In genomic region chr3:190081387-190081786, GRCh38 we compare ENCODE assay signal across 23 cellular contexts. TPM values are rescaled to one million over a fixed set of nuclear protein-coding genes. Genes with fewer than 3 reads are reported as not detected.
A peak's percentile ranks its signal among the peaks of the same experiment; 100 is the strongest.
DNase-seq lines count a peak whose midpoint lies in the region; ATAC-seq and TF ChIP-seq lines count a peak whose summit lies in the region.
"Had no signal": no experiment of that assay in that cellular context is flagged by ENCODE, and none has a peak within 500 bp of the region (broad histone marks: within the 10 kb centered on the region; RNA-seq: fewer than 3 reads in every experiment).

No MANE protein-coding gene starts in this region.

- H3K9me3 ChIP-seq in neural progenitor cell (ENCODE audit: low read depth): no peaks in the 10 kb centered on the region
- H3K9me3 ChIP-seq: right lobe of liver had no signal

- no peaks in the 10 kb centered on the region for H3K27me3 Mint-ChIP-seq in chondrocyte (ENCODE audit: low read depth)
- H3K27me3 Mint-ChIP-seq in neural progenitor cell (ENCODE audit: insufficient read depth, low read depth): no peaks in the 10 kb centered on the region
- no peaks in the 10 kb centered on the region for H3K27me3 Mint-ChIP-seq in stimulated activated memory B cell treated with anti-CD40 and anti-IgM and Interleukin-4, amounts not matched to agents 10 μg/mL and 1 μg/mL and 100 μg/mL, for 72 hours
- H3K27me3 Mint-ChIP-seq: brain had no signal

- no peaks in the 10 kb centered on the region for H3K27me3 ChIP-seq in neural progenitor cell
- H3K27me3 ChIP-seq: right lobe of liver had no signal

- H3K36me3 Mint-ChIP-seq in chondrocyte (ENCODE audit: low read depth) (no peaks in the 10 kb centered on the region), neural progenitor cell (peaks cover 3% of the 10 kb centered on the region)
- H3K36me3 Mint-ChIP-seq in stimulated activated memory B cell treated with anti-CD40 and anti-IgM and Interleukin-4, amounts not matched to agents 10 μg/mL and 1 μg/mL and 100 μg/mL, for 72 hours: no peaks in the 10 kb centered on the region
- H3K36me3 Mint-ChIP-seq: activated naive CD4-positive, alpha-beta T cell treated with anti-CD3 and anti-CD28 coated beads, Interleukin-2, amount 10 ng/mL, durations not matched to agents 7 days and 5 days; brain had no signal

- DNase-seq in NAMALWA (ENCODE audit: low spot score) (peak; percentile 3), chondrocyte (ENCODE audit: low spot score) (no peak), neural progenitor cell (ENCODE audit: low spot score) (no peak)
- no peak for DNase-seq in central memory CD4-positive, alpha-beta T cell
- DNase-seq: activated CD4-positive, alpha-beta T cell treated with anti-CD3 and anti-CD28 coated beads, Interleukin-2, amount 50 U/mL, for 48 hours; activated naive CD4-positive, alpha-beta T cell treated with anti-CD3 and anti-CD28 coated beads, Interleukin-2, amount 10 ng/mL, durations not matched to agents 7 days and 5 days; C1 segment of cervical spinal cord; Calu3; kidney; NCI-H146; NCI-H2107; NK-92 treated with Interleukin-12 subunit alpha and Interleukin-12 subunit beta, amount 100 ng/mL, for 24 hours; right lobe of liver; stimulated activated CD4-positive, alpha-beta T cell treated with anti-CD3 and anti-CD28 coated beads, Interleukin-2, amount 100 ng/mL, for 48 hours; trophoblast cell had no signal

- H3K9ac ChIP-seq in neural progenitor cell: no peak overlapping the region

- H3K4me1 ChIP-seq in neural progenitor cell: peaks cover 20% of the 10 kb centered on the region
- H3K4me1 ChIP-seq: right lobe of liver had no signal

- TF ChIP-seq CTCF in chondrocyte (IDR thresholded peaks at IDR 0.05) (peak; percentile 37), neural progenitor cell (IDR thresholded peaks at IDR 0.05) (no peak)

- no peaks in the 10 kb centered on the region for H3K36me3 ChIP-seq in neural progenitor cell
- H3K36me3 ChIP-seq: right lobe of liver had no signal

- H2AFZ ChIP-seq in neural progenitor cell (replicated peaks): no peak overlapping the region
- H2AFZ ChIP-seq: GM23338 had no signal

- H3K4me3 ChIP-seq in neural progenitor cell: no peak overlapping the region
- H3K4me3 ChIP-seq: GM23338, K562, right lobe of liver had no signal

- H4K20me1 ChIP-seq in neural progenitor cell (ENCODE audit: low read depth): no peaks in the 10 kb centered on the region

- no peak overlapping the region for H3K4me2 ChIP-seq in neural progenitor cell
- H3K4me2 ChIP-seq: GM23338 had no signal

- peaks cover 1% of the 10 kb centered on the region for H3F3A ChIP-seq in neural progenitor cell (ENCODE audit: low read depth)

- H3K4me3 Mint-ChIP-seq in chondrocyte (ENCODE audit: unreplicated experiment) (no peak overlapping the region), neural progenitor cell (no peak overlapping the region)
- H3K4me3 Mint-ChIP-seq in stimulated activated memory B cell treated with anti-CD40 and anti-IgM and Interleukin-4, amounts not matched to agents 10 μg/mL and 1 μg/mL and 100 μg/mL, for 72 hours: no peak overlapping the region
- H3K4me3 Mint-ChIP-seq: activated naive CD4-positive, alpha-beta T cell treated with anti-CD3 and anti-CD28 coated beads, Interleukin-2, amount 10 ng/mL, durations not matched to agents 7 days and 5 days; activated T-helper 1 cell treated with anti-CD3 and anti-CD28 coated beads, Interleukin-12 subunit alpha, Interleukin-12 subunit beta, Interleukin-2, Interleukin-4 antibody, amounts not matched to agents 30 ng/mL and 10 ng/mL and 1 ng/mL, durations not matched to agents 14 hours and 24 hours and 36 hours; brain; GM23338; neural crest cell had no signal

- no peak overlapping the region for H3K27ac Mint-ChIP-seq in chondrocyte (ENCODE audit: unreplicated experiment)
- H3K27ac Mint-ChIP-seq in neural progenitor cell: peak overlapping the region; percentile 64
- no peak overlapping the region for H3K27ac Mint-ChIP-seq in stimulated activated memory B cell treated with anti-CD40 and anti-IgM and Interleukin-4, amounts not matched to agents 10 μg/mL and 1 μg/mL and 100 μg/mL, for 72 hours
- H3K27ac Mint-ChIP-seq: activated naive CD4-positive, alpha-beta T cell treated with anti-CD3 and anti-CD28 coated beads, Interleukin-2, amount 10 ng/mL, durations not matched to agents 7 days and 5 days; activated T-helper 1 cell treated with anti-CD3 and anti-CD28 coated beads, Interleukin-12 subunit alpha, Interleukin-12 subunit beta, Interleukin-2, Interleukin-4 antibody, amounts not matched to agents 30 ng/mL and 10 ng/mL and 1 ng/mL, durations not matched to agents 14 hours and 24 hours and 36 hours; brain; GM23338 had no signal

- H3K4me1 Mint-ChIP-seq in chondrocyte (ENCODE audit: low read depth) (peaks cover 59% of the 10 kb centered on the region), neural progenitor cell (peaks cover 47% of the 10 kb centered on the region)
- H3K4me1 Mint-ChIP-seq in stimulated activated memory B cell treated with anti-CD40 and anti-IgM and Interleukin-4, amounts not matched to agents 10 μg/mL and 1 μg/mL and 100 μg/mL, for 72 hours: no peaks in the 10 kb centered on the region
- H3K4me1 Mint-ChIP-seq: activated naive CD4-positive, alpha-beta T cell treated with anti-CD3 and anti-CD28 coated beads, Interleukin-2, amount 10 ng/mL, durations not matched to agents 7 days and 5 days had no signal

- peak; percentile 42 for ATAC-seq in GM21360 (IDR thresholded peaks at IDR 0.05; ENCODE audit: unreplicated experiment)
- no peak for ATAC-seq in HG03432 (IDR thresholded peaks at IDR 0.05; ENCODE audit: unreplicated experiment)
- ATAC-seq in stimulated activated memory B cell treated with anti-CD40 and anti-IgM and Interleukin-4, amounts not matched to agents 10 μg/mL and 1 μg/mL and 100 μg/mL, for 72 hours: no peak
- ATAC-seq: GM23338, K562, right lobe of liver had no signal

- H3K27ac ChIP-seq in neural progenitor cell: no peak overlapping the region
- H3K27ac ChIP-seq: right lobe of liver had no signal

- H3K9me3 Mint-ChIP-seq in chondrocyte (ENCODE audit: low read depth): no peaks in the 10 kb centered on the region
- no peaks in the 10 kb centered on the region for H3K9me3 Mint-ChIP-seq in neural progenitor cell
- H3K9me3 Mint-ChIP-seq in stimulated activated memory B cell treated with anti-CD40 and anti-IgM and Interleukin-4, amounts not matched to agents 10 μg/mL and 1 μg/mL and 100 μg/mL, for 72 hours: no peaks in the 10 kb centered on the region
- H3K9me3 Mint-ChIP-seq: activated naive CD4-positive, alpha-beta T cell treated with anti-CD3 and anti-CD28 coated beads, Interleukin-2, amount 10 ng/mL, durations not matched to agents 7 days and 5 days; activated T-helper 1 cell treated with anti-CD3 and anti-CD28 coated beads, Interleukin-12 subunit alpha, Interleukin-12 subunit beta, Interleukin-2, Interleukin-4 antibody, amounts not matched to agents 30 ng/mL and 10 ng/mL and 1 ng/mL, durations not matched to agents 14 hours and 24 hours and 36 hours; brain; GM23338; neural crest cell had no signal

- H3K79me2 ChIP-seq in neural progenitor cell (ENCODE audit: low read depth): no peaks in the 10 kb centered on the region

RNA-seq across cellular contexts. Expression of gene P3H2, which starts 39.3 kb away (rescaled TPM):
- total RNA-seq in chondrocyte (18.2 to 72.4 TPM (median 21.9 TPM) in 3 replicates), neural progenitor cell (ENCODE audit: low replicate concordance) (9.0 and 21.4 TPM in 2 replicates)
- total RNA-seq: activated T-helper 1 cell treated with anti-CD3 and anti-CD28 coated beads, Interleukin-12 subunit alpha, Interleukin-12 subunit beta, Interleukin-2, Interleukin-4 antibody, amounts not matched to agents 30 ng/mL and 10 ng/mL and 1 ng/mL, durations not matched to agents 14 hours and 24 hours and 36 hours had no signal
